Comparison of ENCODE assay signal across 1 cellular context in the genomic region with DNA sequence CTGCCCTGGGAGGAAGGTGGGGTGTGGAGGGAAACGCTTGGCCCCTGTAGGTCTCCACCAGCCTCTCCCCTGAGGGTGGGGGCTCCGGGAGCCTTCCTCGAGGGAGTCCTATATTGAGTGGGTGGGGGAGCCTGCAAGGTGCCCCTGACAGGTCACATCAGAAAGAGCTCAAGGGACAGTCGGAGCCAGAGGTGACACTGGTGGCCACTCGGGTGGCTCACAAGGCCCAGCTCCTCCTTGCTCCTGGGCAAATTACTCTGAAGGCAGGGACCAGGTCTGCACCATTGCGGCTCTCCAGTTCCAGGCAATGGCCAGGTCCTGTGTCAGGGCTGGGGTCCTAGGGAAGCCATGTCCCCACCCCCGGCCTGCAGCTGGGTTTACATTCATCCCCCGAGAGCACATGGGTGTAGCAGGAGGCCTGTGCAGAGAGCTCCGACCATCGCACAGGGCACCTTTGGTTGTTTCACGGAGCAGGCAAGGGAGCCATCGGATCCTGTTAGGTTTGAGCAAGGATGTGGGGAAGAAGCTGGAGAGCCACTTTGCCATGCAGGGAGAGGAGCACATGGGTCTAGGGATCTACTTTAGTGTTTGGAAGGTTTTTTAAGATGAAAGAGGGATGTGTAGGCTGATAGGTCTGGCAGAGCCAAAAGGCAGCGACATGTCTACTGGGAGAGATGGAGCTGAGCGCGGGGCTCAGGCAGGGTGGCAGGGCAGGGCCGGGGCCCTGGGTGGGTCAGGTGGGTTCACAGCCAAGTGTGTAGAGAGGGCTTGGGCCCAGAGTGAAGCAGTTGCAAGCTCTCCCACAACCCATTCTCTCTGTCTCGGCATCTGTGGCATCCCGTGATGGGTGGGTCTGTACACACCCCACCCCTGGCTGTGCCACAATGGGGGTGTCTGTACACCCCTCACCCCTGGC.
TF ChIP-seq lines count a peak whose summit lies in the region.

No MANE protein-coding gene starts in this region.

TF ChIP-seq in endothelial cell of umbilical vein, 7 proteins besides CTCF, POLR2A, EP300 and RAD21:
- TF ChIP-seq FOS (IDR thresholded peaks at IDR 0.05; ENCODE audit: borderline replicate concordance, insufficient read depth, low read length), result no peak
- no peak for TF ChIP-seq GATA2 (IDR thresholded peaks at IDR 0.05; ENCODE audit: insufficient read depth, insufficient read length, low read depth, low read length)
- TF ChIP-seq, protein P1, sequence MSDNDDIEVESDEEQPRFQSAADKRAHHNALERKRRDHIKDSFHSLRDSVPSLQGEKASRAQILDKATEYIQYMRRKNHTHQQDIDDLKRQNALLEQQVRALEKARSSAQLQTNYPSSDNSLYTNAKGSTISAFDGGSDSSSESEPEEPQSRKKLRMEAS (IDR thresholded peaks at IDR 0.05; ENCODE audit: insufficient read depth, insufficient read length), result no peak
- no peak for TF ChIP-seq POLR2AphosphoS5 (IDR thresholded peaks at IDR 0.05; ENCODE audit: insufficient read depth, low read depth, low read length)
- TF ChIP-seq JUN (IDR thresholded peaks at IDR 0.05; ENCODE audit: borderline replicate concordance, insufficient read depth, insufficient read length, low read depth), result no peak
- TF ChIP-seq MYC (IDR thresholded peaks at IDR 0.05; ENCODE audit: low read depth, low read length), result no peak
- TF ChIP-seq EZH2 (IDR thresholded peaks at IDR 0.05; ENCODE audit: borderline replicate concordance, low read depth, low read length, severe bottlenecking), result no peak
